Comparison of ENCODE assay signal across 37 cellular contexts in the genomic region with DNA sequence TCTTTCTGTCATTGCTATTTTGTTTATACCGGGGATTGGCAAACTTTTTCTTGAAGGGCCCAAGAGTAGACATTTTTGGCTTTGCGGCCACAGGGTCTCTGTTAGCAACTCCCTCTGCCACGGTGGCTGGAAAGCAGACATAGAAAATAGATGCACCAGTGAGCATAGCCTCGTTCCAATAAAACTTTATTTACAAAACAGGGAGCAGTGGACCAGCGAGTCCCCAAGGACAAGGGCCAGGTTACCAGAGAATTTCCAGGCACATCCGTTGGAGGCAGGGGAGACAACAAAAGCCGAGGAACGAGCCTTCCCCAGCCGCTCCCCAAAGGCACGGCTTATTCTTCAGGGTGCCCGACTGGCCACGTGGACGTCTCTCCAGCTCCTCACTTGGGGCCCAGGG.
"Had no signal": no experiment of that assay in that cellular context is flagged by ENCODE, and none has a peak within 500 bp of the region (broad histone marks: within the 10 kb centered on the region; RNA-seq: fewer than 3 reads in every experiment).

No MANE protein-coding gene starts in this region.

- ATAC-seq: activated CD8-positive, alpha-beta T cell treated with anti-CD3 and anti-CD28 coated beads for 36 hours; activated naive CD4-positive, alpha-beta T cell treated with anti-CD3 and anti-CD28 coated beads, Interleukin-2, amount 50 U/mL, for 72 hours; activated T-cell treated with anti-CD3 and anti-CD28 coated beads, Interleukin-2, amount 50 U/mL, for 4 hours; activated T-cell treated with anti-CD3 and anti-CD28 coated beads, Interleukin-2, amount 50 U/mL, for 72 hours; activated T-helper 17 cell treated with anti-CD3 and anti-CD28 coated beads, Interleukin-2, amount 50 U/mL, for 72 hours; body of pancreas had no signal

- H3K9me3 Mint-ChIP-seq: activated CD4-positive, alpha-beta memory T cell treated with anti-CD3 and anti-CD28 coated beads for 36 hours; activated CD4-positive, alpha-beta T cell treated with anti-CD3 and anti-CD28 coated beads, Interleukin-2, amount 10 ng/mL, durations not matched to agents 24 days and 14 days; activated CD8-positive, alpha-beta T cell treated with anti-CD3 and anti-CD28 coated beads for 36 hours; activated naive CD4-positive, alpha-beta T cell treated with anti-CD3 and anti-CD28 coated beads for 36 hours; activated naive CD4-positive, alpha-beta T cell treated with anti-CD3 and anti-CD28 coated beads, Interleukin-2, amount 50 U/mL, for 72 hours; activated naive CD8-positive, alpha-beta T cell treated with anti-CD3 and anti-CD28 coated beads for 36 hours; activated T-cell treated with anti-CD3 and anti-CD28 coated beads, Interleukin-2, amount 50 U/mL, for 4 hours; activated T-cell treated with anti-CD3 and anti-CD28 coated beads, Interleukin-2, amount 50 U/mL, for 72 hours; activated T-helper 1 cell treated with anti-CD3 and anti-CD28 coated beads, Interleukin-12 subunit alpha, Interleukin-12 subunit beta, Interleukin-2, Interleukin-4 antibody, amounts not matched to agents 30 ng/mL and 10 ng/mL and 1 ng/mL, durations not matched to agents 14 hours and 24 hours and 36 hours; activated T-helper 17 cell treated with anti-CD3 and anti-CD28 coated beads, Interleukin-2, amount 50 U/mL, for 72 hours; T-helper 1 cell treated with Interleukin-12 subunit alpha and Interleukin-12 subunit beta and Interleukin-4 antibody, amounts not matched to agents 30 μg/mL and 1 μg/mL, for 36 hours; T-helper 2 cell treated with Interferon-gamma antibody and Interleukin-4, amounts not matched to agents 5 μg/mL and 100 μg/mL, for 36 hours had no signal

- H3K4me1 Mint-ChIP-seq: activated CD4-positive, alpha-beta T cell treated with anti-CD3 and anti-CD28 coated beads, Interleukin-2, amount 10 ng/mL, durations not matched to agents 24 days and 14 days; activated naive CD8-positive, alpha-beta T cell treated with anti-CD3 and anti-CD28 coated beads for 36 hours; activated T-helper 17 cell treated with anti-CD3 and anti-CD28 coated beads, Interleukin-2, amount 50 U/mL, for 72 hours had no signal

- H3K36me3 ChIP-seq: adrenal gland, brain microvascular endothelial cell, breast epithelium had no signal

- H3K4me3 ChIP-seq: adrenal gland, body of pancreas, breast epithelium had no signal

- H3K9me3 ChIP-seq: adrenal gland, body of pancreas had no signal

- DNase-seq: activated CD4-positive, alpha-beta memory T cell treated with anti-CD3 and anti-CD28 coated beads for 36 hours; activated CD4-positive, alpha-beta T cell treated with anti-CD3 and anti-CD28 coated beads for 4 hours; activated CD4-positive, alpha-beta T cell treated with anti-CD3 and anti-CD28 coated beads, Interleukin-2, amount 10 ng/mL, durations not matched to agents 24 days and 14 days; activated CD4-positive, alpha-beta T cell treated with anti-CD3 and anti-CD28 coated beads, Interleukin-2, amount 50 U/mL, for 1 hour; activated CD4-positive, alpha-beta T cell treated with anti-CD3 and anti-CD28 coated beads, Interleukin-2, amount 50 U/mL, for 4 hours; activated CD4-positive, CD25-positive, alpha-beta regulatory T cell; activated CD4-positive, CD25-positive, alpha-beta regulatory T cell treated with anti-CD3 and anti-CD28 coated beads, Interleukin-2, amount 50 U/mL, for 72 hours; activated CD8-positive, alpha-beta memory T cell treated with anti-CD3 and anti-CD28 coated beads, Interleukin-2, amount 50 U/mL, for 4 hours; activated CD8-positive, alpha-beta T cell treated with anti-CD3 and anti-CD28 coated beads for 36 hours; activated effector memory CD4-positive, alpha-beta T cell treated with anti-CD3 and anti-CD28 coated beads, Interleukin-2, amount 50 U/mL, for 16 hours; activated gamma-delta T cell treated with Interleukin-2 at 50 U/mL for 16 hours; activated naive CD4-positive, alpha-beta T cell; activated naive CD4-positive, alpha-beta T cell treated with anti-CD3 and anti-CD28 coated beads for 36 hours; activated naive CD4-positive, alpha-beta T cell treated with anti-CD3 and anti-CD28 coated beads, Interleukin-2, amount 50 U/mL, for 16 hours; activated naive CD8-positive, alpha-beta T cell treated with anti-CD3 and anti-CD28 coated beads for 36 hours; activated T-cell treated with anti-CD3 and anti-CD28 coated beads for 4 hours; activated T-cell treated with anti-CD3 and anti-CD28 coated beads, Interleukin-2, amount 50 U/mL, for 1 hour; activated T-cell treated with anti-CD3 and anti-CD28 coated beads, Interleukin-2, amount 50 U/mL, for 4 hours; activated T-cell treated with anti-CD3 and anti-CD28 coated beads, Interleukin-2, amount 50 U/mL, for 72 hours; adrenal gland; amniotic stem cell; aorta; body of pancreas; brain microvascular endothelial cell; central memory CD4-positive, alpha-beta T cell; T-helper 1 cell; T-helper 2 cell; T-helper 9 cell had no signal

- H3K27ac ChIP-seq: adrenal gland, body of pancreas, brain microvascular endothelial cell, breast epithelium, VCaP had no signal

- H3K27ac Mint-ChIP-seq: activated CD4-positive, alpha-beta memory T cell treated with anti-CD3 and anti-CD28 coated beads for 36 hours; activated CD4-positive, alpha-beta T cell treated with anti-CD3 and anti-CD28 coated beads, Interleukin-2, amount 10 ng/mL, durations not matched to agents 24 days and 14 days; activated CD8-positive, alpha-beta T cell treated with anti-CD3 and anti-CD28 coated beads for 36 hours; activated naive CD4-positive, alpha-beta T cell treated with anti-CD3 and anti-CD28 coated beads for 36 hours; activated naive CD8-positive, alpha-beta T cell treated with anti-CD3 and anti-CD28 coated beads for 36 hours; activated T-cell treated with anti-CD3 and anti-CD28 coated beads, Interleukin-2, amount 50 U/mL, for 72 hours; activated T-helper 1 cell treated with anti-CD3 and anti-CD28 coated beads, Interleukin-12 subunit alpha, Interleukin-12 subunit beta, Interleukin-2, Interleukin-4 antibody, amounts not matched to agents 30 ng/mL and 10 ng/mL and 1 ng/mL, durations not matched to agents 14 hours and 24 hours and 36 hours; activated T-helper 17 cell treated with anti-CD3 and anti-CD28 coated beads, Interleukin-2, amount 50 U/mL, for 72 hours; T-helper 1 cell treated with Interleukin-12 subunit alpha and Interleukin-12 subunit beta and Interleukin-4 antibody, amounts not matched to agents 30 μg/mL and 1 μg/mL, for 36 hours; T-helper 2 cell treated with Interferon-gamma antibody and Interleukin-4, amounts not matched to agents 5 μg/mL and 100 μg/mL, for 36 hours had no signal

- H3K36me3 Mint-ChIP-seq: activated CD4-positive, alpha-beta memory T cell treated with anti-CD3 and anti-CD28 coated beads for 36 hours had no signal

- H3K4me1 ChIP-seq: adrenal gland, body of pancreas, breast epithelium had no signal

- H3K4me3 Mint-ChIP-seq: activated CD4-positive, alpha-beta memory T cell treated with anti-CD3 and anti-CD28 coated beads for 36 hours; activated CD4-positive, alpha-beta T cell treated with anti-CD3 and anti-CD28 coated beads, Interleukin-2, amount 10 ng/mL, durations not matched to agents 24 days and 14 days; activated CD8-positive, alpha-beta T cell treated with anti-CD3 and anti-CD28 coated beads for 36 hours; activated naive CD4-positive, alpha-beta T cell treated with anti-CD3 and anti-CD28 coated beads for 36 hours; activated naive CD8-positive, alpha-beta T cell treated with anti-CD3 and anti-CD28 coated beads for 36 hours; activated T-cell treated with anti-CD3 and anti-CD28 coated beads, Interleukin-2, amount 50 U/mL, for 4 hours; activated T-cell treated with anti-CD3 and anti-CD28 coated beads, Interleukin-2, amount 50 U/mL, for 72 hours; activated T-helper 1 cell treated with anti-CD3 and anti-CD28 coated beads, Interleukin-12 subunit alpha, Interleukin-12 subunit beta, Interleukin-2, Interleukin-4 antibody, amounts not matched to agents 30 ng/mL and 10 ng/mL and 1 ng/mL, durations not matched to agents 14 hours and 24 hours and 36 hours; activated T-helper 17 cell treated with anti-CD3 and anti-CD28 coated beads, Interleukin-2, amount 50 U/mL, for 72 hours; T-helper 1 cell treated with Interleukin-12 subunit alpha and Interleukin-12 subunit beta and Interleukin-4 antibody, amounts not matched to agents 30 μg/mL and 1 μg/mL, for 36 hours; T-helper 2 cell treated with Interferon-gamma antibody and Interleukin-4, amounts not matched to agents 5 μg/mL and 100 μg/mL, for 36 hours had no signal

- H3K27me3 Mint-ChIP-seq: activated CD4-positive, alpha-beta memory T cell treated with anti-CD3 and anti-CD28 coated beads for 36 hours; activated CD4-positive, alpha-beta T cell treated with anti-CD3 and anti-CD28 coated beads, Interleukin-2, amount 10 ng/mL, durations not matched to agents 24 days and 14 days; activated CD8-positive, alpha-beta T cell treated with anti-CD3 and anti-CD28 coated beads for 36 hours; activated naive CD8-positive, alpha-beta T cell treated with anti-CD3 and anti-CD28 coated beads for 36 hours; activated T-helper 17 cell treated with anti-CD3 and anti-CD28 coated beads, Interleukin-2, amount 50 U/mL, for 72 hours had no signal

- H3K27me3 ChIP-seq: adrenal gland, body of pancreas, brain microvascular endothelial cell, breast epithelium had no signal

- FAIRE-seq: astrocyte, TTC549 had no signal
